8 cellular contexts compared by ENCODE assay signal in the genomic region with DNA sequence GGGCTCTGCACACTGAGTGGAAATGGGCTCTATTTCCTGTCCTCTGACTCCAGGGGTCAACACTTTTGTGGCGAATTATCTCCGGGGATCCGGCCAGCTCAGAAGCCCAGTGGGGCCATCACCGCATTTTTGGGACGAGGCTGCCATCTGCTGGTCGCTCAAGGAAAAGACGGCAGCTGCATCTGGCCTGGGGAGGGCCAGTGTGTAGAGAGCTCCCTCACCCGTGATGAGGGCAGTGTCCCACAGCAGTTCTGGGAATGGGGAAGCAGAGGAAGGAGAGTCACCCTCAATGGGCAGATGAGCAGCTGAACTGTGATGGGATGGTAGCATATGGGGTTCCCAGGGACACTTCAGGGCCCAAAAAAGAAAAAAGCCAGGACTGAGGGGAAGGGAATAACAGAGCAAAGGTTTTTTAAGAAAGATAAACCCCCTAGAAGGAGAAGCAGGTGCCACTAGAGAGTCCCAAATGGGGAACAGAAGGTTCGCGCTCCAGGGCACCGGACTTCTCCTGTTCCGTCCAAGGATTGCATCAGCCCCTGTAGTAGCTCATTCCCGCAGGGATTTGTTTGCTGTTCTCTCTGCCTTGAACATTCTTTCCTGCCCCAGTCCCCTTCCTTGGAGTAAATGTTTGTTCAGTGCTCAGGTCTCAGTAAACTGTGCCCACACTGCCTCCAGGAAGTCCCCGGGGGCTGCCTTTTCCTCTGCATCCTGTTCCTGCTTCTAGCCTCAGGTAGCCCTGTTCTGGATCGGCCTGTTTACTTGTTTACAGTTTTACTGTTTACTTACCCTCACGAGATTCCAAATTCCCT. TPM values are rescaled to one million over a fixed set of nuclear protein-coding genes. Genes with fewer than 3 reads are reported as not detected.
DNase-seq lines count a peak whose midpoint lies in the region; ATAC-seq and TF ChIP-seq lines count a peak whose summit lies in the region.

No MANE protein-coding gene starts in this region.

- H3K27ac Mint-ChIP-seq in activated naive CD8-positive, alpha-beta T cell treated with anti-CD3 and anti-CD28 coated beads, Interleukin-2, amount 50 U/mL, for 24 hours: no peak overlapping the region
- peak overlapping the region; percentile 77 for H3K27ac Mint-ChIP-seq in progenitor cell of endocrine pancreas

- no peaks in the 10 kb centered on the region for H3K4me1 ChIP-seq in uterus

- peaks cover 3% of the 10 kb centered on the region for H3K4me1 Mint-ChIP-seq in activated naive CD8-positive, alpha-beta T cell treated with anti-CD3 and anti-CD28 coated beads, Interleukin-2, amount 50 U/mL, for 24 hours
- H3K4me1 Mint-ChIP-seq in progenitor cell of endocrine pancreas (ENCODE audit: low read depth): peaks cover 6% of the 10 kb centered on the region

- peak; percentile 93 for TF ChIP-seq CTCF in LNCAP (IDR thresholded peaks at IDR 0.05)
- peak; percentile 93 for TF ChIP-seq CTCF in progenitor cell of endocrine pancreas (IDR thresholded peaks at IDR 0.05; ENCODE audit: unreplicated experiment)
- peak; percentile 69 to 78 (median 72) for TF ChIP-seq CTCF in uterus (IDR thresholded peaks at IDR 0.05)

- no peak overlapping the region for H3K4me3 ChIP-seq in uterus

- no peaks in the 10 kb centered on the region for H3K36me3 Mint-ChIP-seq in activated naive CD8-positive, alpha-beta T cell treated with anti-CD3 and anti-CD28 coated beads, Interleukin-2, amount 50 U/mL, for 24 hours (ENCODE audit: low read depth)
- H3K36me3 Mint-ChIP-seq in progenitor cell of endocrine pancreas (ENCODE audit: insufficient read depth): no peaks in the 10 kb centered on the region

- peak; percentile 79 for ATAC-seq in GM21786 (IDR thresholded peaks at IDR 0.05; ENCODE audit: unreplicated experiment)
- ATAC-seq in activated naive CD8-positive, alpha-beta T cell treated with anti-CD3 and anti-CD28 coated beads, Interleukin-2, amount 50 U/mL, for 24 hours: peak; percentile 87

- no peak for TF ChIP-seq POLR2A in uterus (IDR thresholded peaks at IDR 0.05)

- no peaks in the 10 kb centered on the region for H3K9me3 Mint-ChIP-seq in activated naive CD8-positive, alpha-beta T cell treated with anti-CD3 and anti-CD28 coated beads, Interleukin-2, amount 50 U/mL, for 24 hours
- no peaks in the 10 kb centered on the region for H3K9me3 Mint-ChIP-seq in progenitor cell of endocrine pancreas (ENCODE audit: low read depth)

- H3K27ac ChIP-seq in uterus: no peak overlapping the region

- peaks cover 8% of the 10 kb centered on the region for H3K27me3 Mint-ChIP-seq in activated naive CD8-positive, alpha-beta T cell treated with anti-CD3 and anti-CD28 coated beads, Interleukin-2, amount 50 U/mL, for 24 hours
- no peaks in the 10 kb centered on the region for H3K27me3 Mint-ChIP-seq in progenitor cell of endocrine pancreas

- H3K4me3 Mint-ChIP-seq in activated naive CD8-positive, alpha-beta T cell treated with anti-CD3 and anti-CD28 coated beads, Interleukin-2, amount 50 U/mL, for 24 hours: no peak overlapping the region
- no peak overlapping the region for H3K4me3 Mint-ChIP-seq in progenitor cell of endocrine pancreas (ENCODE audit: low read depth)

- peak; percentile 79 for DNase-seq in DMS53 (lab: John Stamatoyannopoulos, UW)
- peak; percentile 57 for DNase-seq in SW480 (ENCODE audit: low spot score)
- peak; percentile 73 for DNase-seq in activated naive CD8-positive, alpha-beta T cell treated with anti-CD3 and anti-CD28 coated beads, Interleukin-2, amount 50 U/mL, for 24 hours
- peak; percentile 87 for DNase-seq in cardiac septum (ENCODE audit: low spot score)
- DNase-seq in progenitor cell of endocrine pancreas (ENCODE audit: low spot score, unreplicated experiment): peak; percentile 72
- DNase-seq in uterus: peak; percentile 29 to 67

- no peaks in the 10 kb centered on the region for H3K36me3 ChIP-seq in uterus

- intact Hi-C loops in cardiac septum (cut with DNase I): loop anchor here (5.0 to 10.0 kb wide), 2 partner anchors 913 to 1210 kb away; no protein-coding TSS in a partner anchor
- intact Hi-C loops in uterus (cut with DNase I; ENCODE audit: low total_unique reads): no loop called here

- H3K27me3 ChIP-seq in uterus: no peaks in the 10 kb centered on the region

- H3K9me3 ChIP-seq in uterus: no peaks in the 10 kb centered on the region

RNA-seq across cellular contexts. Expression of a gene that starts 9.3 kb away (rescaled TPM):
- total RNA-seq in cardiac septum: not detected
- 0.36 and 1.6 TPM in 2 replicates for total RNA-seq in progenitor cell of endocrine pancreas
- not detected for total RNA-seq in uterus
